1 cellular context compared by ENCODE assay signal in the genomic region with DNA sequence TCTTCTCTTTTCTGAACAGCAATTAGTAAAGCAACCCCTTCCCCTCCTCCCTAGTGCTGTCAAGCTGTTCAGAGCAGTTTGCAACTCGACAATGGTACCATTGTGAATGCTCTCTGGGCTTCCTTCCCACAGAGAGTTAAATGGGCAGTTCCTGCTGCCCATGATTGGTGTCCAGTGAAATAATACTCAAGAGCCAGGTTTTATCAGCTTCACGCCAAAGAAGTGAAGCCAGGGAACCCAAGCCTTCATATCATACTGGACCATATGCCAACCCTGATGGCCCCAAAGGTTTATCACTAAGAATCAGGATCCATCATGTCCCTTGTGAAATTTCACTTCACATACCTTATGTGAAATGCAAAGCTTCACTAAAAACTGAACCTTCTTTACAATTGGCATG.
A peak's percentile ranks its signal among the peaks of the same experiment; 100 is the strongest.
TF ChIP-seq lines count a peak whose summit lies in the region.

No MANE protein-coding gene starts in this region.

TF ChIP-seq in H1, 55 proteins besides CTCF, POLR2A, EP300 and RAD21:
- TF ChIP-seq NANOG (IDR thresholded peaks at IDR 0.05; ENCODE audit: insufficient read depth, low read depth, low read length, poor library complexity, severe bottlenecking) (peak; percentile 63), GABPA (IDR thresholded peaks at IDR 0.05; ENCODE audit: borderline replicate concordance, insufficient read depth, low read length) (no peak), KDM1A (IDR thresholded peaks at IDR 0.05; ENCODE audit: borderline replicate concordance, low read length) (no peak), JUN (IDR thresholded peaks at IDR 0.05; ENCODE audit: low read depth, low read length) (no peak)
